ENCODE assay signal across 19 cellular contexts in the genomic region with DNA sequence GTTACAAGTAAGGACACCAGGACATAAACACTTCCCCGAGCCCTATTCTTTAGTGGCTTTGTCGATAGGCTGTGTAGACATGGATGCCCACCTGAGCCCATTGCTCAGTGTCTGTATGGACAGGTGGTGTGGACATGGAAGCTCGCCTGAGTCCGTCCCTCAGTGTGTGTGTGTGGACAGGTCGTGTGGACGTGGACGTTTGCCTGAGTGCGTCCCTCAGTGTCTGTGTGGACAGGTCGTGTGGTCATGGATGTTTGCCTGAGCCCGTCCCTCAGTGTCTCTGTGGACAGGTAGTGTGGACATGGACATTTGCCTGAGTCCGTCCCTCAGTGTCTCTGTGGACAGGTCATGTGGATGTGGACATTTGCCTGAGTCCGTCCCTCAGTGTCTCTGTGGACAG. TPM values are rescaled to one million over a fixed set of nuclear protein-coding genes. Genes with fewer than 3 reads are reported as not detected.
A peak's percentile ranks its signal among the peaks of the same experiment; 100 is the strongest.
DNase-seq lines count a peak whose midpoint lies in the region; ATAC-seq and TF ChIP-seq lines count a peak whose summit lies in the region.
"Had no signal": no experiment of that assay in that cellular context is flagged by ENCODE, and none has a peak within 500 bp of the region (broad histone marks: within the 10 kb centered on the region; RNA-seq: fewer than 3 reads in every experiment).

No MANE protein-coding gene starts in this region.

- no peak overlapping the region for H3K56ac ChIP-seq in IMR-90 (ENCODE audit: extremely low read depth, insufficient read depth, low read length)

- in situ Hi-C loops in IMR-90 (cut with MboI; ENCODE audit: low sequenced_read_pairs), result no loop called here
- in situ Hi-C loops in gastrocnemius medialis (cut with MboI; ENCODE audit: low sequenced_read_pairs in 4 of 4), result no loop called here

- H3K4me1 ChIP-seq in IMR-90 (ENCODE audit: control insufficient read depth, insufficient read depth, low read length), result peaks cover 39% of the 10 kb centered on the region
- peaks cover 4 to 68% (median 37%) of the 10 kb centered on the region in 3 donors for H3K4me1 ChIP-seq in gastroesophageal sphincter
- H3K4me1 ChIP-seq in gastrocnemius medialis, result peaks cover 0 to 3% of the 10 kb centered on the region in 2 donors
- H3K4me1 ChIP-seq: parathyroid adenoma had no signal

- H3K4ac ChIP-seq in IMR-90 (ENCODE audit: low read depth, low read length), result peak overlapping the region; percentile 95

- TF ChIP-seq EP300 in gastroesophageal sphincter (IDR thresholded peaks at IDR 0.05), result no peak

- no peak overlapping the region for H2AK9ac ChIP-seq in IMR-90 (replicated peaks; ENCODE audit: low read depth, low read length, poor library complexity)

- H3K79me1 ChIP-seq in IMR-90 (ENCODE audit: low read depth in 1 of 2, low read length in 2 of 2), result peaks cover 8 to 68% of the 10 kb centered on the region in 2 experiments; a peak in 3 of 4 replicates

- peak overlapping the region; percentile 48 for H3K18ac ChIP-seq in IMR-90 (ENCODE audit: low read depth, low read length)

- H3K9ac ChIP-seq in IMR-90 (ENCODE audit: low read depth, low read length), result no peak overlapping the region
- H3K9ac ChIP-seq: parathyroid adenoma had no signal

- H2BK15ac ChIP-seq in IMR-90 (ENCODE audit: low read depth, low read length), result peak overlapping the region; percentile 100

- no TSS peak for BruUV-seq in IMR-90 (replicated peaks; lab: Mats Ljungman, UMichigan)

- peak overlapping the region; percentile 99 for H2BK5ac ChIP-seq in IMR-90 (ENCODE audit: low read depth, low read length, poor library complexity, severe bottlenecking)

- H2BK120ac ChIP-seq in IMR-90 (ENCODE audit: low read depth, low read length), result peak overlapping the region; percentile 100

- no peak overlapping the region for H3K23ac ChIP-seq in IMR-90 (ENCODE audit: low read depth, low read length)

- peak overlapping the region; percentile 99 to 100; a peak in 2 of 4 replicates for H4K8ac ChIP-seq in IMR-90 (ENCODE audit: low read depth in 2 of 2, low read length in 2 of 2)

- dilution Hi-C loops in IMR-90 (cut with HindIII; ENCODE audit: low sequenced_read_pairs, unreplicated experiment), result no loop called here

- CTCF ChIA-PET in AG04450 (lab: Charles Lee) (no interaction called here), IMR-90 (lab: Yijun Ruan, JAX) (no interaction called here)

- TF ChIP-seq CTCF in AG04450 (IDR thresholded peaks at IDR 0.05; ENCODE audit: low read depth, low read length), result no peak
- TF ChIP-seq CTCF in IMR-90 (conservative IDR thresholded peaks at IDR 0.05; ENCODE audit: low read depth, low read length), result no peak
- TF ChIP-seq CTCF in gastroesophageal sphincter (IDR thresholded peaks at IDR 0.05), result no peak
- TF ChIP-seq CTCF in gastrocnemius medialis (IDR thresholded peaks at IDR 0.05 in 4 of 5, conservative IDR thresholded peaks at IDR 0.05 in 1 of 5), result no peak

- H4K91ac ChIP-seq in IMR-90 (ENCODE audit: insufficient read depth, low read depth, low read length), result peak overlapping the region; percentile 100

- H2AFZ ChIP-seq in IMR-90 (replicated peaks; ENCODE audit: low read length, poor library complexity), result no peak overlapping the region
- H2AFZ ChIP-seq: parathyroid adenoma had no signal

- POLR2A ChIA-PET in AG04450 (lab: Yijun Ruan, JAX) (no interaction called here), IMR-90 (lab: Charles Lee; ENCODE audit: unreplicated experiment) (no interaction called here)

- 94% methylated on average over 11 of the region's 12 CpGs; no CpG with 5 or more reads in 1 of the 2 experiments for WGBS in IMR-90 (ENCODE audit: extremely low coverage in 2 of 2, insufficient read length in 1 of 2), 2 experiments
- 88 to 100% methylated on average over 3 to 5 of the region's 12 CpGs for WGBS in gastroesophageal sphincter (ENCODE audit: low coverage in 1 of 2), 2 donors

- H3K36me3 ChIP-seq in IMR-90 (ENCODE audit: control insufficient read depth, insufficient read depth, low read length), result no peaks in the 10 kb centered on the region
- no peaks in the 10 kb centered on the region for H3K36me3 ChIP-seq in gastroesophageal sphincter
- no peaks in the 10 kb centered on the region for H3K36me3 ChIP-seq in gastrocnemius medialis
- H3K36me3 ChIP-seq: SJSA1 had no signal

- H4K5ac ChIP-seq in IMR-90 (ENCODE audit: low read depth, low read length), result no peak overlapping the region

- peak overlapping the region; percentile 97 for H2BK20ac ChIP-seq in IMR-90 (ENCODE audit: low read depth, low read length)

- H3K9me3 ChIP-seq in AG04450 (ENCODE audit: control insufficient read depth, insufficient read depth, low read length), result peaks cover 45% of the 10 kb centered on the region
- H3K9me3 ChIP-seq in IMR-90 (ENCODE audit: control insufficient read depth, insufficient read depth, low read length), result peaks cover 6% of the 10 kb centered on the region
- H3K9me3 ChIP-seq in gastroesophageal sphincter, result peaks cover 0 to 13% (median 0%) of the 10 kb centered on the region in 3 donors
- H3K9me3 ChIP-seq in gastrocnemius medialis, result no peaks in the 10 kb centered on the region

- peak overlapping the region; percentile 100 for H2AK5ac ChIP-seq in IMR-90 (ENCODE audit: low read depth, low read length)

- peak overlapping the region; percentile 31 for H3K27ac ChIP-seq in AG04450 (ENCODE audit: low read depth, low read length)
- H3K27ac ChIP-seq in IMR-90 (ENCODE audit: insufficient read depth, low read length), result peak overlapping the region; percentile 99
- H3K27ac ChIP-seq in gastroesophageal sphincter, result peak overlapping the region in 3 of 4 donors; percentile 80 to 98 (median 97)
- peak overlapping the region in 3 of 4 donors; percentile 18 to 77 (median 49) for H3K27ac ChIP-seq in gastrocnemius medialis
- H3K27ac ChIP-seq: SJSA1 had no signal

- peak overlapping the region; percentile 94 for H3K14ac ChIP-seq in IMR-90 (replicated peaks; ENCODE audit: low read depth, low read length)

- H3K27me3 ChIP-seq in AG04450 (ENCODE audit: control insufficient read depth, insufficient read depth, low read length), result no peaks in the 10 kb centered on the region
- H3K27me3 ChIP-seq in IMR-90 (ENCODE audit: control insufficient read depth, insufficient read depth, low read length), result no peaks in the 10 kb centered on the region
- no peaks in the 10 kb centered on the region for H3K27me3 ChIP-seq in gastroesophageal sphincter
- H3K27me3 ChIP-seq in gastrocnemius medialis, result peaks cover 27 to 36% (median 30%) of the 10 kb centered on the region in 3 donors
- H3K27me3 ChIP-seq: SJSA1 had no signal

- TF ChIP-seq POLR2A in IMR-90 (IDR thresholded peaks at IDR 0.05; ENCODE audit: low read depth, low read length), result no peak
- no peak for TF ChIP-seq POLR2A in gastroesophageal sphincter (IDR thresholded peaks at IDR 0.05)
- no peak for TF ChIP-seq POLR2A in gastrocnemius medialis (IDR thresholded peaks at IDR 0.05)

- H3K4me2 ChIP-seq in IMR-90 (ENCODE audit: low read depth, low read length), result no peak overlapping the region

- intact Hi-C loops in IMR-90 (cut with micrococcal nuclease), result no loop called here
- intact Hi-C loops in gastrocnemius medialis (cut with DNase I; ENCODE audit: low total_unique reads), result loop anchor here (5.0 kb wide), 1 partner anchor 87 kb away; no protein-coding TSS in a partner anchor

- DNase-seq in AG04450 (ENCODE audit: low read depth, low spot score) (no peak), IMR-90 (no peak), gastrocnemius medialis (no peak), dermis blood vessel endothelial cell (no peak), amygdala (lab: John Stamatoyannopoulos, UW) (no peak), HuH-7 (ENCODE audit: low spot score) (no peak)
- DNase-seq: activated CD4-positive, alpha-beta memory T cell treated with anti-CD3 and anti-CD28 coated beads, Interleukin-2, amount 10 ng/mL, durations not matched to agents 7 days and 5 days; effector memory CD4-positive, alpha-beta T cell; MV-4-11; NCI-H187; NCI-H82; stimulated activated CD4-positive, alpha-beta T cell treated with anti-CD3 and anti-CD28 coated beads, Interleukin-1b, Interleukin-23, amount 100 ng/mL, for 48 hours; T-helper 2 cell had no signal

- H4K20me1 ChIP-seq in IMR-90 (ENCODE audit: insufficient read depth, low read length), result no peaks in the 10 kb centered on the region

- ATAC-seq in IMR-90 (ENCODE audit: low read depth) (no peak), gastroesophageal sphincter (no peak), gastrocnemius medialis (no peak), HG02840 (IDR thresholded peaks at IDR 0.05; ENCODE audit: low FRiP score, unreplicated experiment) (no peak)
- ATAC-seq: HCT116, K562 had no signal

- H3K4me3 ChIP-seq in AG04450 (ENCODE audit: low read depth, low read length) (no peak overlapping the region), IMR-90 (ENCODE audit: insufficient read depth, low read depth, low read length) (no peak overlapping the region), gastroesophageal sphincter (no peak overlapping the region), gastrocnemius medialis (no peak overlapping the region)
- H3K4me3 ChIP-seq: K562, SJSA1 had no signal

- TF ChIP-seq RAD21 in IMR-90 (IDR thresholded peaks at IDR 0.05; ENCODE audit: low read length), result no peak

- H3K9me1 ChIP-seq in IMR-90 (ENCODE audit: insufficient read depth, low read length), result peaks cover 36% of the 10 kb centered on the region

TF ChIP-seq in IMR-90, 13 proteins besides CTCF, POLR2A, EP300 and RAD21 (continues in another document):
- TF ChIP-seq, protein P1, sequence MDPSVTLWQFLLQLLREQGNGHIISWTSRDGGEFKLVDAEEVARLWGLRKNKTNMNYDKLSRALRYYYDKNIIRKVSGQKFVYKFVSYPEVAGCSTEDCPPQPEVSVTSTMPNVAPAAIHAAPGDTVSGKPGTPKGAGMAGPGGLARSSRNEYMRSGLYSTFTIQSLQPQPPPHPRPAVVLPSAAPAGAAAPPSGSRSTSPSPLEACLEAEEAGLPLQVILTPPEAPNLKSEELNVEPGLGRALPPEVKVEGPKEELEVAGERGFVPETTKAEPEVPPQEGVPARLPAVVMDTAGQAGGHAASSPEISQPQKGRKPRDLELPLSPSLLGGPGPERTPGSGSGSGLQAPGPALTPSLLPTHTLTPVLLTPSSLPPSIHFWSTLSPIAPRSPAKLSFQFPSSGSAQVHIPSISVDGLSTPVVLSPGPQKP (IDR thresholded peaks at IDR 0.05; ENCODE audit: borderline replicate concordance, low read depth, low read length), result no peak
- TF ChIP-seq FOS (IDR thresholded peaks at IDR 0.05; ENCODE audit: low read depth, low read length) (no peak), RFX5 (IDR thresholded peaks at IDR 0.05; ENCODE audit: low read depth, low read length) (no peak)

RNA-seq across cellular contexts. Expression of a gene that starts 38.7 kb away (rescaled TPM):
- polyA plus RNA-seq in AG04450 (2011; rRNA removed), result 454 and 676 TPM in 2 replicates
- 266 and 343 TPM in 2 replicates for polyA minus RNA-seq in AG04450 (2011; rRNA and poly(A)+ RNA removed)
- total RNA-seq in IMR-90 (2012; rRNA removed), result 208 and 222 TPM in 2 replicates
- 1,065 and 1,165 TPM in 2 replicates for polyA plus RNA-seq in IMR-90 (2012; rRNA removed)
- 753 and 1,846 TPM in 2 replicates for polyA plus RNA-seq in IMR-90 (2012; cell fraction: cytosol; rRNA removed)
- 2,830 and 5,552 TPM in 2 replicates for polyA plus RNA-seq in IMR-90 (2012; cell fraction: nucleus; rRNA removed; ENCODE audit: low replicate concordance)
- 1,000 to 10,000 TPM in 3 of 4 donors, 100 to 1,000 TPM in 1; 720 to 1,286 (median 1,215) TPM for total RNA-seq in gastroesophageal sphincter
- total RNA-seq in gastrocnemius medialis, result 100 to 1,000 TPM in 2 of 4 donors, 10 to 100 TPM in 2; 44.0 to 141 (median 88.4) TPM
- 17.5 and 24.0 TPM in 2 replicates for total RNA-seq in dermis blood vessel endothelial cell

Comparison
In these comparisons a context has a peak if more than half of its experiments do, and no peak if none do; other contexts are left out.
1. H3K27ac ChIP-seq: peak in every context shown above with its lines; median percentile 99 in IMR-90; 97 in gastroesophageal sphincter; 49 in gastrocnemius medialis; 31 in AG04450.